Comparison of ENCODE assay signal across 26 cellular contexts in genomic region chr19:29974701-29975100, GRCh38.
"Had no signal": no experiment of that assay in that cellular context is flagged by ENCODE, and none has a peak within 500 bp of the region (broad histone marks: within the 10 kb centered on the region; RNA-seq: fewer than 3 reads in every experiment).

No MANE protein-coding gene starts in this region.

- H3K27me3 ChIP-seq: neural progenitor cell, ovary, right lobe of liver, sigmoid colon, stomach, thyroid gland, tibial nerve, upper lobe of left lung, vagina had no signal

- H3K27me3 Mint-ChIP-seq: progenitor cell of endocrine pancreas; stimulated activated naive B cell treated with anti-CD40 and anti-IgM and Interleukin-4, amounts not matched to agents 10 μg/mL and 1 μg/mL and 100 μg/mL, for 72 hours; stimulated activated naive CD8-positive, alpha-beta T cell treated with anti-CD3 and anti-CD28 coated beads, Interleukin-15, Interleukin-2, amounts not matched to agents 100 ng/mL and 50 ng/mL, for 24 hours had no signal

- H3K9me3 ChIP-seq: ovary, psoas muscle, right lobe of liver, sigmoid colon, stomach, thoracic aorta, thyroid gland, tibial nerve, upper lobe of left lung, vagina had no signal

- H3K9me3 Mint-ChIP-seq: nephron; stimulated activated effector memory CD8-positive, alpha-beta T cell treated with anti-CD3 and anti-CD28 coated beads, Interleukin-12 subunit alpha, Interleukin-12 subunit beta, amount 100 ng/mL, for 72 hours; stimulated activated naive B cell treated with anti-CD40 and anti-IgM and Interleukin-4, amounts not matched to agents 10 μg/mL and 1 μg/mL and 100 μg/mL, for 72 hours; stimulated activated naive CD8-positive, alpha-beta T cell treated with anti-CD3 and anti-CD28 coated beads, Interleukin-15, Interleukin-2, amounts not matched to agents 100 ng/mL and 50 ng/mL, for 24 hours had no signal

- H3K4me3 ChIP-seq: neural progenitor cell, ovary, psoas muscle, right lobe of liver, sigmoid colon, stomach, thoracic aorta, thyroid gland, tibial nerve, upper lobe of left lung, vagina had no signal

- H3K36me3 Mint-ChIP-seq: neural progenitor cell; stimulated activated effector memory CD8-positive, alpha-beta T cell treated with anti-CD3 and anti-CD28 coated beads, Interleukin-12 subunit alpha, Interleukin-12 subunit beta, amount 100 ng/mL, for 72 hours had no signal

- H3K36me3 ChIP-seq: neural progenitor cell, ovary, right lobe of liver, sigmoid colon, stomach, thoracic aorta, thyroid gland, tibial nerve, upper lobe of left lung, vagina had no signal

- H3K27ac Mint-ChIP-seq: nephron; neural progenitor cell; progenitor cell of endocrine pancreas; stimulated activated effector memory CD8-positive, alpha-beta T cell treated with anti-CD3 and anti-CD28 coated beads, Interleukin-12 subunit alpha, Interleukin-12 subunit beta, amount 100 ng/mL, for 72 hours; stimulated activated naive B cell treated with anti-CD40 and anti-IgM and Interleukin-4, amounts not matched to agents 10 μg/mL and 1 μg/mL and 100 μg/mL, for 72 hours; stimulated activated naive CD8-positive, alpha-beta T cell treated with anti-CD3 and anti-CD28 coated beads, Interleukin-15, Interleukin-2, amounts not matched to agents 100 ng/mL and 50 ng/mL, for 24 hours had no signal

- H3K4me1 ChIP-seq: neural progenitor cell, parathyroid adenoma had no signal

- ATAC-seq: psoas muscle; right cardiac atrium; right lobe of liver; stimulated activated effector memory CD8-positive, alpha-beta T cell treated with anti-CD3 and anti-CD28 coated beads, Interleukin-12 subunit alpha, Interleukin-12 subunit beta, amount 100 ng/mL, for 72 hours; stimulated activated naive B cell treated with anti-CD40 and anti-IgM and Interleukin-4, amounts not matched to agents 10 μg/mL and 1 μg/mL and 100 μg/mL, for 72 hours had no signal

- H3K4me3 Mint-ChIP-seq: nephron; neural progenitor cell; stimulated activated effector memory CD8-positive, alpha-beta T cell treated with anti-CD3 and anti-CD28 coated beads, Interleukin-12 subunit alpha, Interleukin-12 subunit beta, amount 100 ng/mL, for 72 hours; stimulated activated naive B cell treated with anti-CD40 and anti-IgM and Interleukin-4, amounts not matched to agents 10 μg/mL and 1 μg/mL and 100 μg/mL, for 72 hours; stimulated activated naive CD8-positive, alpha-beta T cell treated with anti-CD3 and anti-CD28 coated beads, Interleukin-15, Interleukin-2, amounts not matched to agents 100 ng/mL and 50 ng/mL, for 24 hours had no signal

- DNase-seq: occipital lobe; ovary; posterior cingulate gyrus; psoas muscle; right cardiac atrium; right lobe of liver; sigmoid colon; small intestine; stimulated activated CD4-positive, alpha-beta T cell treated with anti-CD3 and anti-CD28 coated beads, Interleukin-15, amount 100 ng/mL, for 24 hours; stimulated activated CD4-positive, alpha-beta T cell treated with anti-CD3 and anti-CD28 coated beads, Interleukin-2, amount 100 ng/mL, for 24 hours; stimulated activated CD4-positive, alpha-beta T cell treated with anti-CD3 and anti-CD28 coated beads, Interleukin-2, amount 100 ng/mL, for 48 hours; stimulated activated CD4-positive, alpha-beta T cell treated with anti-CD3 and anti-CD28 coated beads, Interleukin-4, amount 100 ng/mL, for 24 hours; stimulated activated naive B cell treated with anti-CD40 and anti-IgM and Interleukin-4, amounts not matched to agents 10 μg/mL and 1 μg/mL and 100 μg/mL, for 72 hours; stimulated activated naive CD4-positive, alpha-beta T cell treated with Interleukin-2 at 50 U/mL for 16 hours; stomach; thyroid gland; upper lobe of left lung had no signal

- H3K27ac ChIP-seq: neural progenitor cell, ovary, parathyroid adenoma, psoas muscle, right lobe of liver, sigmoid colon, stomach, thoracic aorta, thyroid gland, tibial nerve, upper lobe of left lung, vagina had no signal
